Comparison of ENCODE assay signal across 8 cellular contexts in genomic region chr12:104958009-104958945, GRCh38. TPM values are rescaled to one million over a fixed set of nuclear protein-coding genes. Genes with fewer than 3 reads are reported as not detected.
DNase-seq lines count a peak whose midpoint lies in the region; ATAC-seq and TF ChIP-seq lines count a peak whose summit lies in the region.

SLC41A2 (minus strand) TSS chr12:104958290; CDS start chr12:104928527, 29,763 bp downstream.

- H3K9me3 ChIP-seq in HUES48 (ENCODE audit: control insufficient read depth, insufficient read depth, low read length) (no peaks in the 10 kb centered on the region), stomach (no peaks in the 10 kb centered on the region)

- no peaks in the 10 kb centered on the region for H3K36me3 Mint-ChIP-seq in neural crest cell (ENCODE audit: low read depth)

- DNase-seq in DMS79 (lab: John Stamatoyannopoulos, UW) (peak; percentile 81), RPMI8226 (peak; percentile 95), fibroblast of villous mesenchyme (ENCODE audit: low read depth) (peak; percentile 83), neural crest cell (ENCODE audit: low read depth, low spot score) (peak; percentile 64), stomach (peak; percentile 88)
- DNase-seq in activated effector memory CD4-positive, alpha-beta T cell treated with Interleukin-2 at 50 U/mL for 16 hours = peak; percentile 69

- TF ChIP-seq POLR2A in stomach (IDR thresholded peaks at IDR 0.05) = no peak

- H3K27ac ChIP-seq in HUES48 (ENCODE audit: low read depth, low read length) (peak within 1 kb of the TSS; percentile 78), stomach (peak within 1 kb of the TSS; percentile 91 to 97 (median 95))

- H3K36me3 ChIP-seq in HUES48 (ENCODE audit: control insufficient read depth, insufficient read depth, low read length) = no peaks in the 10 kb centered on the region
- H3K36me3 ChIP-seq in stomach = no peaks in the 10 kb centered on the region

- peaks cover 29% of the 10 kb centered on the region for H3K27me3 ChIP-seq in HUES48 (ENCODE audit: control insufficient read depth, insufficient read depth, low read length)
- no peaks in the 10 kb centered on the region for H3K27me3 ChIP-seq in stomach

- H3K27me3 Mint-ChIP-seq in neural crest cell (ENCODE audit: low read depth) = peaks cover 50% of the 10 kb centered on the region

- H3K4me1 Mint-ChIP-seq in neural crest cell = peaks cover 13% of the 10 kb centered on the region

- H3K4me3 ChIP-seq in HUES48 (ENCODE audit: low read depth, low read length) = peak within 1 kb of the TSS; percentile 87
- peak within 1 kb of the TSS; percentile 78 for H3K4me3 ChIP-seq in fibroblast of villous mesenchyme (ENCODE audit: low read depth, low read length)
- H3K4me3 ChIP-seq in stomach = peak within 1 kb of the TSS; percentile 77 to 91 (median 90)

- no peak for TF ChIP-seq EP300 in stomach (IDR thresholded peaks at IDR 0.05)

- intact Hi-C loops in stomach (cut with DNase I; ENCODE audit: low total_unique reads) = no loop called here

- no peaks in the 10 kb centered on the region for H3K9me3 Mint-ChIP-seq in neural crest cell

- H3K4me3 Mint-ChIP-seq in neural crest cell = peak within 1 kb of the TSS; percentile 89

- H3K4me1 ChIP-seq in HUES48 (ENCODE audit: control insufficient read depth, insufficient read depth, low read length) (peaks cover 14% of the 10 kb centered on the region), stomach (peaks cover 15 to 45% (median 43%) of the 10 kb centered on the region in 4 donors)

- peak; percentile 70 for ATAC-seq in GM21423 (IDR thresholded peaks at IDR 0.05; ENCODE audit: unreplicated experiment)

- TF ChIP-seq CTCF in fibroblast of villous mesenchyme (IDR thresholded peaks at IDR 0.05; ENCODE audit: insufficient read depth, low read depth, low read length) (no peak), neural crest cell (conservative IDR thresholded peaks at IDR 0.05) (peak; percentile 49), stomach (IDR thresholded peaks at IDR 0.05) (peak in 3 of 7 experiments; percentile 12 to 78 (median 27))

- WGBS in stomach, 5 donors = 0 to 2% (median 0%) methylated on average over 20 to 86 of the region's 87 CpGs

- peak within 1 kb of the TSS; percentile 21 for H3K27ac Mint-ChIP-seq in neural crest cell (ENCODE audit: unreplicated experiment)

- peak within 1 kb of the TSS; percentile 86 for H3K9ac ChIP-seq in HUES48 (ENCODE audit: low read depth, low read length)

RNA-seq across cellular contexts. Expression of gene SLC41A2, which starts in this region (rescaled TPM):
- total RNA-seq in fibroblast of villous mesenchyme (13.2 and 16.8 TPM in 2 replicates), neural crest cell (1.9 and 3.8 TPM in 2 replicates), stomach (100 to 1,000 TPM in 4 of 5 donors, 10 to 100 TPM in 1; 26.8 to 208 (median 181) TPM)
- polyA plus RNA-seq in stomach = 10 to 100 TPM in 2 of 3 donors, 1 to 10 TPM in 1; 5.4 to 23.2 (median 14.8) TPM

Comparison
In these comparisons a context has a peak if more than half of its experiments do, and no peak if none do; other contexts are left out.
1. Peak in every context shown above with its lines: DNase-seq, ATAC-seq, H3K4me3 ChIP-seq and H3K27ac ChIP-seq.